ENCODE assay signal across 8 cellular contexts in the genomic region with DNA sequence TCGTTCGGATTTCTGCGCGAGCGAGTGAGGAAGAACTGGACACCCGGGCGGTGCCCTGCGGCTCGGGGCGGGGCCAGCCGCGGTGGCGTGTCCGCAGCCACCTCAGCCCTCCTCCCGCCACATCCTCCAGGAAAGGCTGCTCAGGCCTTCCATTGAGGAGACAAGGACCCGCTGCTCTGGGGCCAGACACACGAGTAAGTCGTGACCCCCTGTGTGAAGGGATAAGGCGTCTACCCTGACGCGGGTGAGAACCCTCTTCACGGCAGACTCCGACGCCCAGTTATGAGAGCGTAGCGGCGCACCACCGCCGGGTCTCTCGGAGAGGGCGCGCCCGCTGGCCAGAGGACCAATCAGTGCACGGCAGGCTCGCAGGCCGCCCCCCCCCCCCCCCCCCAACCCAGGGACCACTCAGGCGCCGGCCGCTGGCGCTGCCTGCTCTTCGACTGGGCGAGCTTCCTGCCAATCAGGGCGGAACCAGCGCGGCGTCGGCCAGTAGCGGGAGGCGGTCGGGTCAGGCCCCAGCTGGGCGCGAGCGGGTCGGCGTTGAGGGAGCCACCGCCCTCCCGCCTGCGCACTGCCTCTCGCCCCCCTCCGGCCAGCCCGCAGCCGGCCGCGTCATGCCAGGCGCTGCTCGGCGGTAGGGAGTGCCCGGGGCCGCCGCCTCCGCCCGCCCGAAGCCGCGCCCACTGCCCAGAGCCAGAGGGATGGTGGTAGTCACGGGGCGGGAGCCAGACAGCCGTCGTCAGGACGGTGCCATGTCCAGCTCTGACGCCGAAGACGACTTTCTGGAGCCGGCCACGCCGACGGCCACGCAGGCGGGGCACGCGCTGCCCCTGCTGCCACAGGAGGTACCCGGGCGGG. TPM values are rescaled to one million over a fixed set of nuclear protein-coding genes. Genes with fewer than 3 reads are reported as not detected.
DNase-seq lines count a peak whose midpoint lies in the region; ATAC-seq, FAIRE-seq and TF ChIP-seq lines count a peak whose summit lies in the region.

A gene (plus strand): TSS at position 521 of the 861 bp plus-strand sequence. CDS start 184 bp downstream, at position 705.

- peak within 1 kb of the TSS; percentile 96 for H3K4ac ChIP-seq in H1 (replicated peaks; ENCODE audit: insufficient read length, low read depth, low read length)
- peak within 1 kb of the TSS; percentile 75 for H3K4ac ChIP-seq in mesendoderm (ENCODE audit: low read depth, low read length)

- H3K36me3 ChIP-seq in Caco-2 (ENCODE audit: control insufficient read depth, insufficient read depth, low read length) = no peaks in the 10 kb centered on the region
- no peaks in the 10 kb centered on the region; a peak in 1 of 8 replicates for H3K36me3 ChIP-seq in H1 (ENCODE audit: control insufficient read depth in 2 of 4, insufficient read depth in 4 of 4, low read length in 3 of 4)
- H3K36me3 ChIP-seq in mesendoderm (ENCODE audit: control insufficient read depth, insufficient read depth, low read length) = no peaks in the 10 kb centered on the region

- peaks cover 7% of the 10 kb centered on the region; the same call in 1 of the 2 replicates for H3K23me2 ChIP-seq in H1 (ENCODE audit: low read depth, low read length)

- DNase-seq in Caco-2 = peak; percentile 98
- peak; percentile 56 to 99 (median 96) for DNase-seq in HUDEP-2 (lab: John Stamatoyannopoulos, UW; ENCODE audit: unreplicated experiment in 76 of 76)
- DNase-seq in NOMO-1 treated with dmso at 0.1 percent for 144 hours (lab: John Stamatoyannopoulos, UW; ENCODE audit: unreplicated experiment) = peak; percentile 97
- DNase-seq in activated CD8-positive, alpha-beta memory T cell treated with anti-CD3 and anti-CD28 coated beads, Interleukin-2, amount 10 ng/mL, durations not matched to agents 7 days and 5 days = peak; percentile 97
- DNase-seq in H1 (ENCODE audit: low read depth in 1 of 2, low spot score in 2 of 2) = peak; percentile 91 to 94
- DNase-seq in mesendoderm = peak; percentile 99
- peak; percentile 93 for DNase-seq in stimulated activated CD8-positive, alpha-beta memory T cell treated with anti-CD3 and anti-CD28 coated beads, Interleukin-12 subunit alpha, Interleukin-12 subunit beta, amount 100 ng/mL, for 4 hours (ENCODE audit: low read depth)

- peaks cover 7% of the 10 kb centered on the region for H3K4me1 Mint-ChIP-seq in Caco-2 (ENCODE audit: low read depth, unreplicated experiment)
- peaks cover 49% of the 10 kb centered on the region for H3K4me1 Mint-ChIP-seq in activated CD8-positive, alpha-beta memory T cell treated with anti-CD3 and anti-CD28 coated beads, Interleukin-2, amount 10 ng/mL, durations not matched to agents 7 days and 5 days

- peaks cover 0 to 3% of the 10 kb centered on the region in 2 experiments for H4K20me1 ChIP-seq in H1 (replicated peaks in 1 of 2; ENCODE audit: control insufficient read depth in 1 of 2, insufficient read depth in 2 of 2, low read length in 2 of 2)

- peak within 1 kb of the TSS; percentile 81 for H3K27ac ChIP-seq in H1 (ENCODE audit: low read depth, low read length)
- peak within 1 kb of the TSS; percentile 84 for H3K27ac ChIP-seq in mesendoderm (ENCODE audit: low read depth, low read length)

- no peak for TF ChIP-seq EP300 in H1 (IDR thresholded peaks at IDR 0.05; ENCODE audit: borderline replicate concordance in 1 of 2, low read depth in 2 of 2, low read length in 2 of 2)

- FAIRE-seq in H1 (lab: Jason Lieb, UNC) = no peak

- no TSS peak for BruUV-seq in Caco-2 (replicated peaks; lab: Mats Ljungman, UMichigan)

- H3K9me3 Mint-ChIP-seq in Caco-2 (ENCODE audit: unreplicated experiment) = no peaks in the 10 kb centered on the region
- H3K9me3 Mint-ChIP-seq in activated CD8-positive, alpha-beta memory T cell treated with anti-CD3 and anti-CD28 coated beads, Interleukin-2, amount 10 ng/mL, durations not matched to agents 7 days and 5 days (ENCODE audit: low read depth) = no peaks in the 10 kb centered on the region

- peak within 1 kb of the TSS; percentile 90; the same call in 1 of the 2 replicates for H4K8ac ChIP-seq in H1 (ENCODE audit: extremely low read depth, insufficient read depth, low read length)
- no peak within 1 kb of the TSS for H4K8ac ChIP-seq in mesendoderm (ENCODE audit: low read depth, low read length)

- H3K4me1 ChIP-seq in Caco-2 (peaks cover 6% of the 10 kb centered on the region; the same call in 1 of the 2 replicates), H1 (replicated peaks in 1 of 4; ENCODE audit: control insufficient read depth in 3 of 4, insufficient read depth in 4 of 4, low read length in 3 of 4) (no peaks in the 10 kb centered on the region), mesendoderm (ENCODE audit: control insufficient read depth, low read depth, low read length) (no peaks in the 10 kb centered on the region)

- TF ChIP-seq CTCF in Caco-2 (IDR thresholded peaks at IDR 0.05; ENCODE audit: insufficient read depth in 1 of 2, low read depth in 1 of 2, low read length in 1 of 2, severe bottlenecking in 1 of 2, unreplicated experiment in 1 of 2) = no peak
- TF ChIP-seq CTCF in H1 (IDR thresholded peaks at IDR 0.05; ENCODE audit: control extremely low read depth in 1 of 3, insufficient read depth in 1 of 3, low read depth in 1 of 3, low read length in 3 of 3) = peak in 1 of 3 experiments; percentile 7; a peak in 1 of 4 replicates

- TF ChIP-seq POLR2A in H1 (IDR thresholded peaks at IDR 0.05; ENCODE audit: control extremely low read depth in 1 of 2, low read depth in 2 of 2, low read length in 2 of 2) = peak; percentile 92 to 93

- H3K4me3 ChIP-seq in Caco-2 (ENCODE audit: low read depth, low read length) = peak within 1 kb of the TSS; percentile 99
- H3K4me3 ChIP-seq in H1 (ENCODE audit: extremely low read depth in 1 of 4, insufficient read depth in 2 of 4, low read depth in 3 of 4, low read length in 4 of 4) = peak within 1 kb of the TSS; percentile 76 to 97 (median 90)
- H3K4me3 ChIP-seq in mesendoderm (ENCODE audit: low read length) = peak within 1 kb of the TSS; percentile 93

- H4K5ac ChIP-seq in H1 (ENCODE audit: insufficient read length, low read depth, low read length) = peak within 1 kb of the TSS; percentile 98
- H4K5ac ChIP-seq in mesendoderm (ENCODE audit: low read length) = no peak within 1 kb of the TSS

- peak within 1 kb of the TSS; percentile 92 for H2AFZ ChIP-seq in H1 (ENCODE audit: low read length)

- H3K27me3 Mint-ChIP-seq in Caco-2 (ENCODE audit: insufficient read depth, unreplicated experiment) = no peaks in the 10 kb centered on the region
- H3K27me3 Mint-ChIP-seq in activated CD8-positive, alpha-beta memory T cell treated with anti-CD3 and anti-CD28 coated beads, Interleukin-2, amount 10 ng/mL, durations not matched to agents 7 days and 5 days = no peaks in the 10 kb centered on the region

- CTCF ChIA-PET in Caco-2 (lab: Charles Lee) (interaction anchor here (0.6 to 0.7 kb wide), 4 partner anchors 46 to 553 kb away, joined by 3 to 4 read pairs (median 3); no protein-coding TSS in a partner anchor), H1 (lab: Charles Lee; ENCODE audit: partially characterized antibody) (no interaction called here)
- CTCF ChIA-PET in activated CD8-positive, alpha-beta memory T cell treated with anti-CD3 and anti-CD28 coated beads, Interleukin-2, amount 10 ng/mL, durations not matched to agents 7 days and 5 days (lab: Charles Lee) = interaction anchor here (1.6 to 2.1 kb wide), 2 partner anchors 71 to 112 kb away, joined by 6 to 7 read pairs; a partner anchor contains a TSS

- peak within 1 kb of the TSS; percentile 18; the same call in 1 of the 2 replicates for H2BK15ac ChIP-seq in H1 (ENCODE audit: low read length)
- no peak within 1 kb of the TSS for H2BK15ac ChIP-seq in mesendoderm (replicated peaks; ENCODE audit: low read depth)

- WGBS in H1 (ENCODE audit: extremely low coverage in 1 of 2, insufficient coverage in 1 of 2, insufficient read length in 1 of 2, insufficient replicate concordance in 2 of 2, low coverage in 1 of 2, low lambda C conversion rate in 2 of 2, missing lambda C conversion rate in 1 of 2), 2 experiments = 1% methylated on average over 65 of the region's 93 CpGs; no CpG with 5 or more reads in 1 of the 2 experiments
- WGBS in mesendoderm (ENCODE audit: extremely low coverage, insufficient coverage, low lambda C conversion rate) = no CpG with 5 or more reads among the region's 93 CpGs

- H3K36me3 Mint-ChIP-seq in Caco-2 (ENCODE audit: insufficient read depth, unreplicated experiment) = peaks cover 28% of the 10 kb centered on the region
- H3K36me3 Mint-ChIP-seq in activated CD8-positive, alpha-beta memory T cell treated with anti-CD3 and anti-CD28 coated beads, Interleukin-2, amount 10 ng/mL, durations not matched to agents 7 days and 5 days = peaks cover 14% of the 10 kb centered on the region

- peak; percentile 91 for ATAC-seq in GM21390 (IDR thresholded peaks at IDR 0.05; ENCODE audit: unreplicated experiment)
- peak; percentile 94 for ATAC-seq in activated CD8-positive, alpha-beta memory T cell treated with anti-CD3 and anti-CD28 coated beads, Interleukin-2, amount 10 ng/mL, durations not matched to agents 7 days and 5 days

- POLR2A ChIA-PET in Caco-2 (lab: Charles Lee) = interaction anchor here (0.5 to 2.8 kb wide), 8 partner anchors 15 to 553 kb away, joined by 3 to 16 read pairs (median 4); no protein-coding TSS in a partner anchor
- POLR2A ChIA-PET in H1 (lab: Charles Lee; ENCODE audit: partially characterized antibody) = interaction anchor here (0.9 to 2.5 kb wide), 6 partner anchors 10 to 89 kb away, joined by 3 to 25 read pairs (median 4); no protein-coding TSS in a partner anchor

- H3K56ac ChIP-seq in H1 (replicated peaks; ENCODE audit: insufficient read length, low read depth, low read length) (peak within 1 kb of the TSS; percentile 97), mesendoderm (ENCODE audit: low read length) (peak within 1 kb of the TSS; percentile 100)

- no peak; a peak in 1 of 4 replicates for TF ChIP-seq RAD21 in H1 (IDR thresholded peaks at IDR 0.05 in 1 of 2, conservative IDR thresholded peaks at IDR 0.05 in 1 of 2; ENCODE audit: low read depth in 2 of 2, low read length in 2 of 2)

- H3K4me2 ChIP-seq in H1 (ENCODE audit: insufficient read depth in 1 of 2, low read depth in 2 of 2, low read length in 2 of 2) = peak within 1 kb of the TSS; percentile 69 to 92
- peak within 1 kb of the TSS; percentile 95 for H3K4me2 ChIP-seq in mesendoderm (ENCODE audit: low read length)

- peak within 1 kb of the TSS; percentile 98 for H3K18ac ChIP-seq in H1 (ENCODE audit: extremely low read depth, low read length)
- H3K18ac ChIP-seq in mesendoderm (ENCODE audit: low read length) = peak within 1 kb of the TSS; percentile 89

- no peak within 1 kb of the TSS for H3K23ac ChIP-seq in H1 (ENCODE audit: insufficient read length)
- H3K23ac ChIP-seq in mesendoderm (ENCODE audit: low read length) = peak within 1 kb of the TSS; percentile 98

- intact Hi-C loops in Caco-2 (cut with micrococcal nuclease; ENCODE audit: unreplicated experiment) = loop anchor here (1.0 to 2.0 kb wide), 2 partner anchors 9 to 36 kb away; no protein-coding TSS in a partner anchor

- H3K9me3 ChIP-seq in Caco-2 = no peaks in the 10 kb centered on the region
- H3K9me3 ChIP-seq in H1 (ENCODE audit: insufficient read depth in 2 of 2, low read depth in 1 of 2, low read length in 1 of 2) = no peaks in the 10 kb centered on the region

- H2BK5ac ChIP-seq in H1 (ENCODE audit: low read depth, low read length) = peak within 1 kb of the TSS; percentile 89
- peak within 1 kb of the TSS; percentile 95 for H2BK5ac ChIP-seq in mesendoderm (ENCODE audit: low read length)

- H3K9ac ChIP-seq in H1 (replicated peaks in 1 of 4; ENCODE audit: extremely low read depth in 1 of 4, low read depth in 3 of 4, low read length in 3 of 4) (peak within 1 kb of the TSS; percentile 71 to 83 (median 79)), mesendoderm (ENCODE audit: low read length) (peak within 1 kb of the TSS; percentile 99)

- H2BK20ac ChIP-seq in H1 (ENCODE audit: low read length) = no peak within 1 kb of the TSS

- H2AK5ac ChIP-seq in H1 (ENCODE audit: low read depth, low read length) (0 out of 2 replicates have a peak within 1 kb of the TSS, but pooled peaks have one; percentile 15), mesendoderm (ENCODE audit: low read length) (no peak within 1 kb of the TSS)

- H3K79me1 ChIP-seq in H1 (ENCODE audit: low read depth, low read length) (peaks cover 6% of the 10 kb centered on the region; the same call in 1 of the 2 replicates), mesendoderm (ENCODE audit: low read length) (peaks cover 12% of the 10 kb centered on the region)

- 0 out of 2 replicates have a peak within 1 kb of the TSS, but pooled peaks have one; percentile 53 for H2BK12ac ChIP-seq in H1 (ENCODE audit: low read depth, low read length)

- no peak within 1 kb of the TSS for H3K14ac ChIP-seq in H1 (ENCODE audit: insufficient read length)

- H3K79me2 ChIP-seq in H1 (ENCODE audit: control insufficient read depth in 1 of 2, insufficient read depth in 2 of 2, low read length in 2 of 2) (peaks cover 0 to 9% of the 10 kb centered on the region in 2 experiments; a peak in 1 of 4 replicates), mesendoderm (ENCODE audit: control insufficient read depth, insufficient read depth, low read length) (peaks cover 8% of the 10 kb centered on the region)

- peak within 1 kb of the TSS; percentile 81 for H3K4me3 Mint-ChIP-seq in Caco-2 (ENCODE audit: unreplicated experiment)
- peak within 1 kb of the TSS; percentile 85 for H3K4me3 Mint-ChIP-seq in activated CD8-positive, alpha-beta memory T cell treated with anti-CD3 and anti-CD28 coated beads, Interleukin-2, amount 10 ng/mL, durations not matched to agents 7 days and 5 days

- H3K27me3 ChIP-seq in Caco-2 (replicated peaks; ENCODE audit: control insufficient read depth, insufficient read depth, low read length) = no peaks in the 10 kb centered on the region
- no peaks in the 10 kb centered on the region for H3K27me3 ChIP-seq in H1 (replicated peaks in 1 of 4; ENCODE audit: control insufficient read depth in 3 of 4, extremely low read depth in 1 of 4, insufficient read depth in 3 of 4, low read length in 3 of 4)
- no peaks in the 10 kb centered on the region for H3K27me3 ChIP-seq in mesendoderm (ENCODE audit: insufficient read depth, low read length, poor library complexity)

- H2BK120ac ChIP-seq in H1 (replicated peaks; ENCODE audit: low read depth, low read length) = peak within 1 kb of the TSS; percentile 43
- peak within 1 kb of the TSS; percentile 48 for H2BK120ac ChIP-seq in mesendoderm (ENCODE audit: low read depth, low read length)

- H4K91ac ChIP-seq in H1 (replicated peaks; ENCODE audit: insufficient read length, low read length) = peak within 1 kb of the TSS; percentile 98

- H3K27ac Mint-ChIP-seq in Caco-2 (ENCODE audit: unreplicated experiment) = peak within 1 kb of the TSS; percentile 81
- H3K27ac Mint-ChIP-seq in activated CD8-positive, alpha-beta memory T cell treated with anti-CD3 and anti-CD28 coated beads, Interleukin-2, amount 10 ng/mL, durations not matched to agents 7 days and 5 days = peak within 1 kb of the TSS; percentile 93

RNA-seq across cellular contexts. Expression of the gene that starts here (rescaled TPM):
- 17.0 and 17.3 TPM in 2 replicates for total RNA-seq in Caco-2 (2022)
- 10 to 100 TPM; 27.8 to 41.9 TPM for total RNA-seq in activated CD8-positive, alpha-beta memory T cell treated with anti-CD3 and anti-CD28 coated beads, Interleukin-2, amount 10 ng/mL, durations not matched to agents 7 days and 5 days
- 7.7 and 8.6 TPM in 2 replicates for total RNA-seq in H1 (2021; fragmentation: NEBNext Ultra II Directional; extraction: Animal tissue kit (Norgen Biotek cat#: 25700))
- 11.9 and 20.9 TPM in 2 replicates for polyA plus RNA-seq in H1 (2011; rRNA removed)
- 15.6 TPM for polyA plus RNA-seq in H1 (2011; cell fraction: cytosol; rRNA removed)
- polyA plus RNA-seq in H1 (2011; cell fraction: nucleus; rRNA removed) = 27.3 TPM
- 5.4 to 7.5 TPM (median 6.9 TPM) in 4 replicates for polyA plus RNA-seq in H1 (2012, experiment 1 of 2)
- polyA plus RNA-seq in H1 (2012, experiment 2 of 2) = 4.1 TPM
- polyA plus RNA-seq in H1 (2013, experiment 1 of 2) = 6.6 TPM
- polyA plus RNA-seq in H1 (2013, experiment 2 of 2) = 6.0 TPM
- 12.0 and 16.0 TPM in 2 replicates for polyA minus RNA-seq in H1 (2011; rRNA and poly(A)+ RNA removed)
- polyA minus RNA-seq in H1 (2011; cell fraction: cytosol; rRNA and poly(A)+ RNA removed) = 7.9 TPM
- 9.1 TPM for polyA minus RNA-seq in H1 (2011; cell fraction: nucleus; rRNA and poly(A)+ RNA removed)
- polyA plus RNA-seq in mesendoderm (2013, experiment 1 of 2) = 3.4 TPM
- 3.2 TPM for polyA plus RNA-seq in mesendoderm (2013, experiment 2 of 2)

Comparison
In these comparisons a context has a peak if more than half of its experiments do, and no peak if none do; other contexts are left out.
1. Peak in every context shown above with its lines: DNase-seq, ATAC-seq, H3K4me3 ChIP-seq and H3K27ac ChIP-seq.